20 cellular contexts compared by ENCODE assay signal in genomic region chr5:141753143-141753970, GRCh38.
DNase-seq lines count a peak whose midpoint lies in the region; ATAC-seq, FAIRE-seq and TF ChIP-seq lines count a peak whose summit lies in the region.
"Had no signal": no experiment of that assay in that cellular context is flagged by ENCODE, and none has a peak within 500 bp of the region (broad histone marks: within the 10 kb centered on the region; RNA-seq: fewer than 3 reads in every experiment).

No MANE protein-coding gene starts in this region.

- H3K27me3 Mint-ChIP-seq in GM23338 (ENCODE audit: insufficient read depth, low read depth, poor library complexity): peaks cover 43% of the 10 kb centered on the region

- H3F3A ChIP-seq in GM23338 (replicated peaks; ENCODE audit: low read depth): 0 out of 2 replicates have a peak, but pooled peaks cover 14% of the 10 kb centered on the region

- H3K4me2 ChIP-seq in GM23338: peak overlapping the region; percentile 92
- H3K4me2 ChIP-seq in endothelial cell of umbilical vein (ENCODE audit: insufficient read depth, low read length): no peak overlapping the region
- H3K4me2 ChIP-seq: A549 had no signal

- BruUV-seq in endothelial cell of umbilical vein (replicated peaks; lab: Mats Ljungman, UMichigan): no TSS peak

- TF ChIP-seq CTCF in GM23338 (conservative IDR thresholded peaks at IDR 0.05; ENCODE audit: low read depth in 2 of 2) (no peak), endothelial cell of umbilical vein (IDR thresholded peaks at IDR 0.05; ENCODE audit: extremely low read depth in 1 of 2, insufficient read depth in 1 of 2, low read depth in 1 of 2, low read length in 2 of 2) (no peak)

- H3K36me3 ChIP-seq in GM23338 (ENCODE audit: insufficient read depth) (no peaks in the 10 kb centered on the region), HUES6 (ENCODE audit: control insufficient read depth, insufficient read depth, low read length) (no peaks in the 10 kb centered on the region), endothelial cell of umbilical vein (ENCODE audit: control insufficient read depth in 2 of 2, extremely low read depth in 1 of 2, insufficient read depth in 2 of 2, low read length in 2 of 2) (no peaks in the 10 kb centered on the region), iPS-20b (ENCODE audit: insufficient read depth, low read depth, low read length) (no peaks in the 10 kb centered on the region)

- TF ChIP-seq POLR2A in endothelial cell of umbilical vein (IDR thresholded peaks at IDR 0.05; ENCODE audit: low read depth, low read length): no peak

- POLR2A ChIA-PET in endothelial cell of umbilical vein (lab: Charles Lee): no interaction called here

- H3K27ac ChIP-seq in GM23338 (ENCODE audit: low read depth) (no peak overlapping the region), HUES6 (ENCODE audit: low read depth, low read length) (no peak overlapping the region), endothelial cell of umbilical vein (ENCODE audit: insufficient read depth, low read depth, low read length) (no peak overlapping the region), iPS-20b (ENCODE audit: low read length) (no peak overlapping the region)
- H3K27ac ChIP-seq: 22Rv1, A549, C4-2B had no signal

- no peaks in the 10 kb centered on the region for H3K9me3 Mint-ChIP-seq in GM23338
- H3K9me3 Mint-ChIP-seq: CD4-positive, alpha-beta T cell had no signal

- no peaks in the 10 kb centered on the region for H3K36me3 Mint-ChIP-seq in GM23338 (ENCODE audit: low read depth)

- no peaks in the 10 kb centered on the region for H3K9me1 ChIP-seq in endothelial cell of umbilical vein (replicated peaks; ENCODE audit: control insufficient read depth, extremely low read depth, insufficient read depth, low read length)

- no peaks in the 10 kb centered on the region for H3K9me3 ChIP-seq in HUES6 (ENCODE audit: control insufficient read depth, insufficient read depth, low read depth, low read length)
- H3K9me3 ChIP-seq in endothelial cell of umbilical vein (replicated peaks; ENCODE audit: control insufficient read depth, insufficient read depth, low read length): no peaks in the 10 kb centered on the region
- no peaks in the 10 kb centered on the region for H3K9me3 ChIP-seq in iPS-20b (ENCODE audit: insufficient read depth, low read depth, low read length)
- H3K9me3 ChIP-seq: A549, Caco-2 had no signal

- H3K4me1 ChIP-seq in GM23338 (ENCODE audit: insufficient read depth) (peaks cover 21% of the 10 kb centered on the region), HUES6 (ENCODE audit: control insufficient read depth, insufficient read depth, low read length) (peaks cover 13% of the 10 kb centered on the region), endothelial cell of umbilical vein (ENCODE audit: control insufficient read depth, extremely low read depth, insufficient read depth, low read length) (no peaks in the 10 kb centered on the region), iPS-20b (ENCODE audit: insufficient read depth, low read length) (peaks cover 12% of the 10 kb centered on the region; the same call in 1 of the 2 replicates)
- H3K4me1 ChIP-seq: A549 had no signal

- peak overlapping the region; percentile 63 for H2AFZ ChIP-seq in GM23338
- H2AFZ ChIP-seq in endothelial cell of umbilical vein (ENCODE audit: low read depth, low read length): no peak overlapping the region

- CTCF ChIA-PET in endothelial cell of umbilical vein (lab: Charles Lee): interaction anchor here (1.0 to 6.8 kb wide), 3 partner anchors 56 to 125 kb away, joined by 3 to 217 read pairs (median 4); partner anchors contain the start of gene PCDH1

- intact Hi-C loops in endothelial cell of umbilical vein (cut with micrococcal nuclease): no loop called here

- dilution Hi-C loops in endothelial cell of umbilical vein (cut with MboI; ENCODE audit: extremely low pct_ligation_motif_present, low sequenced_read_pairs): no loop called here

- H4K20me1 ChIP-seq in GM23338 (replicated peaks; ENCODE audit: insufficient read depth): no peaks in the 10 kb centered on the region; the same call in 1 of the 2 replicates
- H4K20me1 ChIP-seq in endothelial cell of umbilical vein (replicated peaks; ENCODE audit: control insufficient read depth, extremely low read depth, insufficient read depth, low read length): no peaks in the 10 kb centered on the region

- peaks cover 46% of the 10 kb centered on the region for H3K27me3 ChIP-seq in GM23338 (ENCODE audit: insufficient read depth)
- peaks cover 79% of the 10 kb centered on the region for H3K27me3 ChIP-seq in HUES6 (ENCODE audit: control insufficient read depth, insufficient read depth, low read length)
- peaks cover 37 to 40% of the 10 kb centered on the region in 2 experiments for H3K27me3 ChIP-seq in endothelial cell of umbilical vein (ENCODE audit: control insufficient read depth in 2 of 2, insufficient read depth in 2 of 2, low read length in 2 of 2)
- H3K27me3 ChIP-seq in iPS-20b (ENCODE audit: insufficient read depth, low read length): peaks cover 72% of the 10 kb centered on the region

- ATAC-seq in GM23338 (peak; percentile 35), GM19395 (IDR thresholded peaks at IDR 0.05; ENCODE audit: unreplicated experiment) (no peak)
- ATAC-seq: HepG2 had no signal

- FAIRE-seq in endothelial cell of umbilical vein (lab: Jason Lieb, UNC): no peak
- FAIRE-seq: A549, D721Med, GM12892, GM19239, HepG2 had no signal

- H3K9me2 ChIP-seq in GM23338 (ENCODE audit: insufficient read depth): no peaks in the 10 kb centered on the region

- H3K4me3 Mint-ChIP-seq in GM23338: peak overlapping the region; percentile 50
- H3K4me3 Mint-ChIP-seq: CD4-positive, alpha-beta T cell; IgD-negative memory B cell had no signal

- peak overlapping the region; percentile 54 for H3K4me3 ChIP-seq in GM23338
- H3K4me3 ChIP-seq in HUES6 (ENCODE audit: low read depth, low read length): peak overlapping the region; percentile 8; the same call in 1 of the 2 replicates
- H3K4me3 ChIP-seq in endothelial cell of umbilical vein (replicated peaks in 1 of 3; ENCODE audit: insufficient read depth in 1 of 3, low read depth in 1 of 3, low read length in 3 of 3): no peak overlapping the region
- H3K4me3 ChIP-seq in iPS-20b (ENCODE audit: low read length): peak overlapping the region; percentile 37
- H3K4me3 ChIP-seq: A549 had no signal

- no peak overlapping the region for H3K27ac Mint-ChIP-seq in GM23338
- H3K27ac Mint-ChIP-seq: CD4-positive, alpha-beta T cell; IgD-negative memory B cell had no signal

- DNase-seq in GM23338 (ENCODE audit: low spot score): peak; percentile 52
- DNase-seq in endothelial cell of umbilical vein (ENCODE audit: low read depth, low spot score): no peak
- DNase-seq in NCI-H1436 (lab: John Stamatoyannopoulos, UW): no peak
- DNase-seq in DMS153 (lab: John Stamatoyannopoulos, UW): no peak
- DNase-seq: CD4-positive, alpha-beta T cell; DMS79; GDM1; GOT3 had no signal

- H3K4me1 Mint-ChIP-seq in GM23338: peaks cover 29% of the 10 kb centered on the region

- no peaks in the 10 kb centered on the region for H3K79me2 ChIP-seq in GM23338 (replicated peaks; ENCODE audit: insufficient read depth)
- H3K79me2 ChIP-seq in endothelial cell of umbilical vein (ENCODE audit: control insufficient read depth, insufficient read depth, low read length): no peaks in the 10 kb centered on the region

- H3K9ac ChIP-seq in HUES6 (ENCODE audit: low read length) (no peak overlapping the region), endothelial cell of umbilical vein (replicated peaks; ENCODE audit: extremely low read depth, insufficient read depth, low read length) (no peak overlapping the region), iPS-20b (ENCODE audit: low read depth, low read length) (no peak overlapping the region)

TF ChIP-seq in GM23338, 12 proteins besides CTCF, POLR2A, EP300 and RAD21:
- TF ChIP-seq EZH2 (IDR thresholded peaks at IDR 0.05; ENCODE audit: low read depth, unreplicated experiment): peak; percentile 51
- TF ChIP-seq ZNF331 (CRISPR knock-in tag; IDR thresholded peaks at IDR 0.05; ENCODE audit: low read depth): no peak
TF ChIP-seq in GM23338: peak in this region for 1.

TF ChIP-seq in endothelial cell of umbilical vein, 7 proteins besides CTCF, POLR2A, EP300 and RAD21:
- TF ChIP-seq FOS (IDR thresholded peaks at IDR 0.05; ENCODE audit: borderline replicate concordance, insufficient read depth, low read length): no peak
- TF ChIP-seq EZH2 (IDR thresholded peaks at IDR 0.05; ENCODE audit: borderline replicate concordance, low read depth, low read length, severe bottlenecking): peak; percentile 51
- TF ChIP-seq GATA2 (IDR thresholded peaks at IDR 0.05; ENCODE audit: insufficient read depth, insufficient read length, low read depth, low read length): no peak

Comparison
In these comparisons a context has a peak if more than half of its experiments do, and no peak if none do; other contexts are left out.
1. H3K4me3 ChIP-seq: peak in GM23338 (single experiment), HUES6 (single experiment) and iPS-20b (single experiment); none in endothelial cell of umbilical vein (0 of 3).